In the genomic region with DNA sequence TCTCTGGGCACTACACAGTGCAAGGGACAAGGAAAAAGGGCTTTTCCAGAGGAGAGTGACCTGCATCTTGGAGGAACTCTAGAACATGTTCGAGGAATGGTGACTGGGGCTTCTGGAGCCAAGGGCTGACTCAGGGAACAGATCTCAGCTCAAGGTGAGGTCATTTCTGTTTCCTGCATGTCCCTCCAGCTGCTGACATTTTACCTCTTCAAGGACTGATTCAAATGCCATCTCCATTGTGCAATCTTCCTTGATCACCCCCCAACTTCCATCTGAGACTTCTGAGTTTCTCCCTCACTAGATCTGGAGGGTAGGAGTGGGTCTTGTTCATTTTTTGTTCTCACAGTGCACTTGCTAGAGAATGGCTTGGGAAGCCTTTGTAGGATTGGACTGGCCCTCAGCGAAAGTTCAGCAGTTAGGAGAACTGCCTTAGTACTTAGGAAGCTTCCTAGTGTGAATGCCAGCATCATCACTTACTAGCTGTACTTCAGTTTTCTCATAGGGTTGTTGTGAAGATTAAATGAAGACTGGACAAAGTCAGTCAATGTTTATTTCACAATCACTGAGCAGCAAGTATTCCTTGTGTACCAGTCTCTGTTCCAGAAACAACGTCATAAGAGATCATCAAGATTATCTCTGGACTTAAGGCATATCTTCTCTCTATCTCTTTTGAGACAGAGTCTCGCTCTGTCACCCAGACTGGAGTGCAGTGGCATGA, we compare ENCODE assay signal across 22 cellular contexts. TPM values are rescaled to one million over a fixed set of nuclear protein-coding genes. Genes with fewer than 3 reads are reported as not detected.
DNase-seq lines count a peak whose midpoint lies in the region; ATAC-seq and TF ChIP-seq lines count a peak whose summit lies in the region.
"Had no signal": no experiment of that assay in that cellular context is flagged by ENCODE, and none has a peak within 500 bp of the region (broad histone marks: within the 10 kb centered on the region; RNA-seq: fewer than 3 reads in every experiment).

No MANE protein-coding gene starts in this region.

- TF ChIP-seq CTCF in left ventricle myocardium inferior (IDR thresholded peaks at IDR 0.05; ENCODE audit: borderline replicate concordance) = no peak
- no peak for TF ChIP-seq CTCF in hepatocyte (IDR thresholded peaks at IDR 0.05; ENCODE audit: poor library complexity)
- no peak for TF ChIP-seq CTCF in WTC11 (IDR thresholded peaks at IDR 0.05)

- 82% methylated on average over 4 of the region's 4 CpGs for WGBS in hepatocyte (ENCODE audit: low lambda C conversion rate, missing lambda C conversion rate)

- H4K20me1 ChIP-seq in hepatocyte (ENCODE audit: insufficient read depth, poor library complexity, severe bottlenecking) = no peaks in the 10 kb centered on the region

- H3K27ac ChIP-seq in left ventricle myocardium inferior (replicated peaks) (peak overlapping the region; percentile 95), hepatocyte (peak overlapping the region; percentile 81), subcutaneous abdominal adipose tissue (ENCODE audit: low read depth, low read length) (peak overlapping the region; percentile 78)
- H3K27ac ChIP-seq: BLaER1 treated with 17β-estradiol and CSF1 and Interleukin-3, amounts not matched to agents 10 nM and 100 nM; ovary; VCaP had no signal

- H3K4me3 ChIP-seq in left ventricle myocardium inferior (no peak overlapping the region), hepatocyte (no peak overlapping the region), subcutaneous abdominal adipose tissue (ENCODE audit: low read depth in 1 of 5, low read length in 5 of 5) (no peak overlapping the region)
- H3K4me3 ChIP-seq: BLaER1 treated with 17β-estradiol and CSF1 and Interleukin-3, amounts not matched to agents 10 nM and 100 nM; ovary had no signal

- H3K79me2 ChIP-seq in hepatocyte = peaks cover 23% of the 10 kb centered on the region

- H2AFZ ChIP-seq in hepatocyte = no peak overlapping the region

- no peaks in the 10 kb centered on the region for H3K36me3 Mint-ChIP-seq in WTC11
- H3K36me3 Mint-ChIP-seq: immature natural killer cell had no signal

- intact Hi-C loops in left ventricle myocardium inferior (cut with micrococcal nuclease) = no loop called here
- intact Hi-C loops in left cardiac atrium (cut with DNase I) = no loop called here

- CTCF ChIA-PET in WTC11 (lab: Charles Lee) = no interaction called here

- H3K9me2 ChIP-seq in hepatocyte (replicated peaks; ENCODE audit: insufficient read depth) = no peaks in the 10 kb centered on the region

- DNase-seq in left ventricle myocardium inferior = no peak
- DNase-seq in left cardiac atrium = no peak
- peak; percentile 81 for DNase-seq in amniotic epithelial cell (ENCODE audit: low read depth)
- DNase-seq in hepatocyte (ENCODE audit: low spot score) = no peak
- DNase-seq in stimulated activated CD4-positive, alpha-beta T cell treated with anti-CD3 and anti-CD28 coated beads, Interleukin-4, amount 100 ng/mL, for 4 hours = no peak
- no peak for DNase-seq in WTC11 (ENCODE audit: low spot score)
- DNase-seq: anterior cingulate cortex, Calu3, EL, immature natural killer cell, NCI-H2227 treated with DMSO at 0.1 percent for 48 hours, NCI-H82, ovary, SIG-M5 had no signal

- H3K36me3 ChIP-seq in left ventricle myocardium inferior (no peaks in the 10 kb centered on the region), hepatocyte (replicated peaks; ENCODE audit: insufficient read depth, low read depth) (no peaks in the 10 kb centered on the region), subcutaneous abdominal adipose tissue (ENCODE audit: control insufficient read depth in 5 of 5, insufficient read depth in 5 of 5, low read length in 5 of 5) (no peaks in the 10 kb centered on the region)
- H3K36me3 ChIP-seq: ovary had no signal

- H3K27me3 ChIP-seq in left ventricle myocardium inferior (ENCODE audit: low read depth) (no peaks in the 10 kb centered on the region), hepatocyte (no peaks in the 10 kb centered on the region), subcutaneous abdominal adipose tissue (ENCODE audit: control insufficient read depth in 5 of 5, insufficient read depth in 4 of 5, low read length in 5 of 5) (no peaks in the 10 kb centered on the region)
- H3K27me3 ChIP-seq: BLaER1 treated with 17β-estradiol and CSF1 and Interleukin-3, amounts not matched to agents 10 nM and 100 nM; ovary had no signal

- H3K9me3 Mint-ChIP-seq in WTC11 = no peaks in the 10 kb centered on the region
- H3K9me3 Mint-ChIP-seq: immature natural killer cell; T-helper 1 cell treated with Interleukin-12 subunit alpha and Interleukin-12 subunit beta and Interleukin-4 antibody, amounts not matched to agents 30 μg/mL and 1 μg/mL, for 36 hours had no signal

- POLR2A ChIA-PET in WTC11 (lab: Charles Lee) = no interaction called here

- peaks cover 4% of the 10 kb centered on the region; the same call in 1 of the 2 replicates for H3K27me3 Mint-ChIP-seq in WTC11 (ENCODE audit: low read depth)

- H3K4me1 ChIP-seq in left ventricle myocardium inferior (peaks cover 44% of the 10 kb centered on the region), hepatocyte (ENCODE audit: insufficient read depth) (peaks cover 11% of the 10 kb centered on the region), subcutaneous abdominal adipose tissue (ENCODE audit: control insufficient read depth in 5 of 5, insufficient read depth in 5 of 5, low read length in 5 of 5) (peaks cover 5 to 54% (median 44%) of the 10 kb centered on the region in 5 donors)

- peaks cover 23% of the 10 kb centered on the region for H3K4me1 Mint-ChIP-seq in WTC11

- H3K27ac Mint-ChIP-seq in WTC11 = no peak overlapping the region

- no peak overlapping the region for H3K9ac ChIP-seq in subcutaneous abdominal adipose tissue (ENCODE audit: low read length in 5 of 5)

- H3K4me2 ChIP-seq in hepatocyte = no peak overlapping the region

- no peak overlapping the region; the same call in 1 of the 2 replicates for H3K4me3 Mint-ChIP-seq in WTC11

- H3K9me3 ChIP-seq in left ventricle myocardium inferior (replicated peaks) (no peaks in the 10 kb centered on the region), hepatocyte (ENCODE audit: low read depth) (no peaks in the 10 kb centered on the region), subcutaneous abdominal adipose tissue (ENCODE audit: control insufficient read depth in 5 of 5, low read length in 5 of 5) (no peaks in the 10 kb centered on the region)
- H3K9me3 ChIP-seq: BLaER1 treated with 17β-estradiol and CSF1 and Interleukin-3, amounts not matched to agents 10 nM and 100 nM; ovary had no signal

- no peak for ATAC-seq in left cardiac atrium
- no peak for ATAC-seq in GM18519 (IDR thresholded peaks at IDR 0.05; ENCODE audit: low FRiP score, unreplicated experiment)
- no peak for ATAC-seq in WTC11
- ATAC-seq: sciatic nerve had no signal

TF ChIP-seq in WTC11, 78 proteins besides CTCF, POLR2A, EP300 and RAD21 (continues in another document):
- TF ChIP-seq SP1 (CRISPR knock-in tag; conservative IDR thresholded peaks at IDR 0.05) (no peak), JAZF1 (CRISPR knock-in tag; IDR thresholded peaks at IDR 0.05) (no peak), MYBL2 (CRISPR knock-in tag; IDR thresholded peaks at IDR 0.05) (no peak), GTF2I (CRISPR knock-in tag; conservative IDR thresholded peaks at IDR 0.05) (no peak), FOXK1 (CRISPR knock-in tag; IDR thresholded peaks at IDR 0.05) (no peak), ZNF138 (CRISPR knock-in tag; conservative IDR thresholded peaks at IDR 0.05) (no peak), NFE2L1 (CRISPR knock-in tag; IDR thresholded peaks at IDR 0.05) (no peak), ZNF671 (CRISPR knock-in tag; IDR thresholded peaks at IDR 0.05) (no peak), SMAD3 (CRISPR knock-in tag; IDR thresholded peaks at IDR 0.05; ENCODE audit: borderline replicate concordance) (no peak), CREB1 (CRISPR knock-in tag; IDR thresholded peaks at IDR 0.05) (no peak), STAT6 (CRISPR knock-in tag; conservative IDR thresholded peaks at IDR 0.05; ENCODE audit: low read depth) (no peak), NFYB (CRISPR knock-in tag; conservative IDR thresholded peaks at IDR 0.05; ENCODE audit: low read depth) (no peak)
- TF ChIP-seq, protein P1, sequence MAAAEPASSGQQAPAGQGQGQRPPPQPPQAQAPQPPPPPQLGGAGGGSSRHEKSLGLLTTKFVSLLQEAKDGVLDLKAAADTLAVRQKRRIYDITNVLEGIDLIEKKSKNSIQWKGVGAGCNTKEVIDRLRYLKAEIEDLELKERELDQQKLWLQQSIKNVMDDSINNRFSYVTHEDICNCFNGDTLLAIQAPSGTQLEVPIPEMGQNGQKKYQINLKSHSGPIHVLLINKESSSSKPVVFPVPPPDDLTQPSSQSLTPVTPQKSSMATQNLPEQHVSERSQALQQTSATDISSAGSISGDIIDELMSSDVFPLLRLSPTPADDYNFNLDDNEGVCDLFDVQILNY (CRISPR knock-in tag; IDR thresholded peaks at IDR 0.05) = no peak

RNA-seq across cellular contexts. Expression of gene IDH3A, which starts 2.6 kb away (rescaled TPM):
- total RNA-seq in left ventricle myocardium inferior = 465 TPM
- total RNA-seq in left cardiac atrium = 100 to 1,000 TPM; 353 to 512 TPM
- total RNA-seq in hepatocyte = 81.0 and 102 TPM in 2 replicates
- polyA plus RNA-seq in hepatocyte = 51.5 and 62.3 TPM in 2 replicates
- total RNA-seq in WTC11 (2021) = 37.8 to 56.6 TPM (median 38.5 TPM) in 3 replicates

RNA-seq across cellular contexts. Expression of gene CIB2, which starts 15.4 kb away (rescaled TPM):
- total RNA-seq in left ventricle myocardium inferior (26.1 TPM), left cardiac atrium (10 to 100 TPM; 50.3 to 66.9 TPM), hepatocyte (48.9 and 68.9 TPM in 2 replicates), WTC11 (2021) (45.2 to 56.4 TPM (median 56.2 TPM) in 3 replicates)
- 40.5 and 46.3 TPM in 2 replicates for polyA plus RNA-seq in hepatocyte

RNA-seq across cellular contexts. Expression of gene SH2D7, which starts 54.2 kb away (rescaled TPM):
- total RNA-seq in left ventricle myocardium inferior (not detected), left cardiac atrium (not detected), hepatocyte (not detected in 2 replicates), WTC11 (2021) (not detected in 3 replicates)
- polyA plus RNA-seq in hepatocyte = 0.22 TPM in 1 of 2 replicates, not detected in the other
- total RNA-seq: Calu3, ovary, sciatic nerve, temporal lobe had no signal
- polyA plus RNA-seq: esophagus, immature natural killer cell, ovary had no signal
